1 cellular context compared by ENCODE assay signal in the genomic region with DNA sequence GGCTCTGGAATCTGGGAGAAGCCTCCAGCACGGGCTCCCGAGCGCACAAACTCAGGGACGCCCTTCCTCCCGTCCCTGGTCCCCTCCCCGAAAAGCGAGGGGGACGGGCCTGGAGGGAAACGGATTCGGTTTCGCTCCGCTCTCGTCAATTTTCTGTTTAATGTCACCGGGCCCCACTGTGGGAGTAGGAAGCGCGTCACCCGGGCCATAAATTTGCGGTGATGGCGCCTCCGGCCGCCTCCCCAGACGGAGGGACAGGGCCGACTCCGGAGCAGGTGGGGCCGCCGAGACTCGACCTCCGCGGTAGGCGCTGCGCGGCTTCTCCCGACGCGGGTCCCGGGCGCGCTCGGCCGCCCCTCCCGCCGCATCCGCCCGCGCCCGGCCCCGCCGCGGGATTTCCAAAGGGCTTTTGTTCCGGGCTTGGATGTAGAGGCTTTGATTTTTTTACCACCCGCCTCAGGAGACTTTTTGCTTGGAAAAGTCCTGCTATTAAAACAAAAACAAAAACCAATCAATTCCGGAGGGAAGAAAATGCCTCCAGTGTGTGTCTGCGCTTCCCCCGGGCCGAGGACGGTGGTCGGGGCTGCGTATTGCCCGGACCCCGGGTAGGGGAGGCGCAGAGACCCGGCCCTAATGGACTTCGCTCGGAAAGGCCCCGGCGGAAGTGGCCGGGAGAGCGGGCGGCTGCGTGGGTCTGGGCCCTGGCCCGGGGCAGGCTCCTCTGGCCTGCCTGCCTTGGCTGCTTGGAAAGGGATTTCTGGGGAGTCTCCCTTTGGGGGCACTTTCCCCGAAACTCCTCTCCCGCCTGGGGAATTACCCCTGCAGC.
TF ChIP-seq lines count a peak whose summit lies in the region.

No MANE protein-coding gene starts in this region.

TF ChIP-seq in HepG2, 621 proteins besides CTCF, POLR2A, EP300 and RAD21 (continued from another document and continues in another):
- TF ChIP-seq GATAD2A (CRISPR knock-in tag; IDR thresholded peaks at IDR 0.05), result peak; percentile 52; the same call in 1 of the 2 replicates
- TF ChIP-seq ZNF20 (CRISPR knock-in tag; IDR thresholded peaks at IDR 0.05), result 0 out of 2 replicates have a peak, but pooled peaks have one; percentile 14
- TF ChIP-seq, protein P1, sequence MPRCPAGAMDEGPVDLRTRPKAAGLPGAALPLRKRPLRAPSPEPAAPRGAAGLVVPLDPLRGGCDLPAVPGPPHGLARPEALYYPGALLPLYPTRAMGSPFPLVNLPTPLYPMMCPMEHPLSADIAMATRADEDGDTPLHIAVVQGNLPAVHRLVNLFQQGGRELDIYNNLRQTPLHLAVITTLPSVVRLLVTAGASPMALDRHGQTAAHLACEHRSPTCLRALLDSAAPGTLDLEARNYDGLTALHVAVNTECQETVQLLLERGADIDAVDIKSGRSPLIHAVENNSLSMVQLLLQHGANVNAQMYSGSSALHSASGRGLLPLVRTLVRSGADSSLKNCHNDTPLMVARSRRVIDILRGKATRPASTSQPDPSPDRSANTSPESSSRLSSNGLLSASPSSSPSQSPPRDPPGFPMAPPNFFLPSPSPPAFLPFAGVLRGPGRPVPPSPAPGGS (CRISPR knock-in tag; IDR thresholded peaks at IDR 0.05), result 0 out of 2 replicates have a peak, but pooled peaks have one; percentile 30
- no peak for TF ChIP-seq YY1 (IDR thresholded peaks at IDR 0.05; ENCODE audit: insufficient read depth, insufficient replicate concordance, low read depth, low read length)
- TF ChIP-seq ZNF772 (CRISPR knock-in tag; IDR thresholded peaks at IDR 0.05), result no peak
- TF ChIP-seq ZNF292 (CRISPR knock-in tag; IDR thresholded peaks at IDR 0.05; ENCODE audit: borderline replicate concordance, low read depth), result no peak
- TF ChIP-seq MTF2 (CRISPR knock-in tag; IDR thresholded peaks at IDR 0.05; ENCODE audit: borderline replicate concordance), result peak; percentile 40
- no peak for TF ChIP-seq ZNF33A (CRISPR knock-in tag; IDR thresholded peaks at IDR 0.05; ENCODE audit: borderline replicate concordance)
- TF ChIP-seq MAFG (CRISPR knock-in tag; IDR thresholded peaks at IDR 0.05), result no peak
- peak; percentile 16; the same call in 1 of the 2 replicates for TF ChIP-seq SAP130 (CRISPR knock-in tag; IDR thresholded peaks at IDR 0.05; ENCODE audit: low read depth)
- TF ChIP-seq, protein P2, sequence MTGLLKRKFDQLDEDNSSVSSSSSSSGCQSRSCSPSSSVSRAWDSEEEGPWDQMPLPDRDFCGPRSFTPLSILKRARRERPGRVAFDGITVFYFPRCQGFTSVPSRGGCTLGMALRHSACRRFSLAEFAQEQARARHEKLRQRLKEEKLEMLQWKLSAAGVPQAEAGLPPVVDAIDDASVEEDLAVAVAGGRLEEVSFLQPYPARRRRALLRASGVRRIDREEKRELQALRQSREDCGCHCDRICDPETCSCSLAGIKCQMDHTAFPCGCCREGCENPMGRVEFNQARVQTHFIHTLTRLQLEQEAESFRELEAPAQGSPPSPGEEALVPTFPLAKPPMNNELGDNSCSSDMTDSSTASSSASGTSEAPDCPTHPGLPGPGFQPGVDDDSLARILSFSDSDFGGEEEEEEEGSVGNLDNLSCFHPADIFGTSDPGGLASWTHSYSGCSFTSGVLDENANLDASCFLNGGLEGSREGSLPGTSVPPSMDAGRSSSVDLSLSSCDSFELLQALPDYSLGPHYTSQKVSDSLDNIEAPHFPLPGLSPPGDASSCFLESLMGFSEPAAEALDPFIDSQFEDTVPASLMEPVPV (CRISPR knock-in tag; IDR thresholded peaks at IDR 0.05), result peak; percentile 66; the same call in 1 of the 2 replicates
- 0 out of 2 replicates have a peak, but pooled peaks have one; percentile 1 for TF ChIP-seq ZNF225 (CRISPR knock-in tag; IDR thresholded peaks at IDR 0.05)
- TF ChIP-seq TCF12 (IDR thresholded peaks at IDR 0.05), result no peak
- TF ChIP-seq TCF12 (CRISPR knock-in tag; IDR thresholded peaks at IDR 0.05), result no peak
- TF ChIP-seq, protein P3, sequence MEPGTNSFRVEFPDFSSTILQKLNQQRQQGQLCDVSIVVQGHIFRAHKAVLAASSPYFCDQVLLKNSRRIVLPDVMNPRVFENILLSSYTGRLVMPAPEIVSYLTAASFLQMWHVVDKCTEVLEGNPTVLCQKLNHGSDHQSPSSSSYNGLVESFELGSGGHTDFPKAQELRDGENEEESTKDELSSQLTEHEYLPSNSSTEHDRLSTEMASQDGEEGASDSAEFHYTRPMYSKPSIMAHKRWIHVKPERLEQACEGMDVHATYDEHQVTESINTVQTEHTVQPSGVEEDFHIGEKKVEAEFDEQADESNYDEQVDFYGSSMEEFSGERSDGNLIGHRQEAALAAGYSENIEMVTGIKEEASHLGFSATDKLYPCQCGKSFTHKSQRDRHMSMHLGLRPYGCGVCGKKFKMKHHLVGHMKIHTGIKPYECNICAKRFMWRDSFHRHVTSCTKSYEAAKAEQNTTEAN (CRISPR knock-in tag; conservative IDR thresholded peaks at IDR 0.05), result no peak
- TF ChIP-seq, protein P4, sequence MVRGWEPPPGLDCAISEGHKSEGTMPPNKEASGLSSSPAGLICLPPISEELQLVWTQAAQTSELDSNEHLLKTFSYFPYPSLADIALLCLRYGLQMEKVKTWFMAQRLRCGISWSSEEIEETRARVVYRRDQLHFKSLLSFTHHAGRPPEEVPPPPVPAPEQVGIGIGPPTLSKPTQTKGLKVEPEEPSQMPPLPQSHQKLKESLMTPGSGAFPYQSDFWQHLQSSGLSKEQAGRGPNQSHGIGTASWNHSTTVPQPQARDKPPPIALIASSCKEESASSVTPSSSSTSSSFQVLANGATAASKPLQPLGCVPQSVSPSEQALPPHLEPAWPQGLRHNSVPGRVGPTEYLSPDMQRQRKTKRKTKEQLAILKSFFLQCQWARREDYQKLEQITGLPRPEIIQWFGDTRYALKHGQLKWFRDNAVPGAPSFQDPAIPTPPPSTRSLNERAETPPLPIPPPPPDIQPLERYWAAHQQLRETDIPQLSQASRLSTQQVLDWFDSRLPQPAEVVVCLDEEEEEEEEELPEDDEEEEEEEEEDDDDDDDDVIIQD (CRISPR knock-in tag; IDR thresholded peaks at IDR 0.05; ENCODE audit: low read depth), result no peak
- 0 out of 2 replicates have a peak, but pooled peaks have one; percentile 16 for TF ChIP-seq HNRNPL (IDR thresholded peaks at IDR 0.05; ENCODE audit: low read depth, low read length)
- TF ChIP-seq, protein P5, sequence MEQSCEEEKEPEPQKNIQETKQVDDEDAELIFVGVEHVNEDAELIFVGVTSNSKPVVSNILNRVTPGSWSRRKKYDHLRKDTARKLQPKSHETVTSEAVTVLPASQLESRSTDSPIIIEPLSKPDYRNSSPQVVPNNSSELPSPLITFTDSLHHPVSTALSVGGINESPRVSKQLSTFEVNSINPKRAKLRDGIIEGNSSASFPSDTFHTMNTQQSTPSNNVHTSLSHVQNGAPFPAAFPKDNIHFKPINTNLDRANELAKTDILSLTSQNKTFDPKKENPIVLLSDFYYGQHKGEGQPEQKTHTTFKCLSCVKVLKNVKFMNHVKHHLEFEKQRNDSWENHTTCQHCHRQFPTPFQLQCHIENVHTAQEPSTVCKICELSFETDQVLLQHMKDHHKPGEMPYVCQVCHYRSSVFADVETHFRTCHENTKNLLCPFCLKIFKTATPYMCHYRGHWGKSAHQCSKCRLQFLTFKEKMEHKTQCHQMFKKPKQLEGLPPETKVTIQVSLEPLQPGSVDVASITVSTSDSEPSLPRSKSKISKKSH (CRISPR knock-in tag; IDR thresholded peaks at IDR 0.05; ENCODE audit: borderline replicate concordance), result peak; percentile 23; the same call in 1 of the 2 replicates
- TF ChIP-seq ZNF354B (CRISPR knock-in tag; IDR thresholded peaks at IDR 0.05), result no peak
- TF ChIP-seq SRY (CRISPR knock-in tag; IDR thresholded peaks at IDR 0.05), result peak; percentile 57; the same call in 1 of the 2 replicates
- peak; percentile 37; the same call in 1 of the 2 replicates for TF ChIP-seq HNF4G (IDR thresholded peaks at IDR 0.05; ENCODE audit: borderline replicate concordance, low read depth, low read length)
- TF ChIP-seq HNF4G (CRISPR knock-in tag; IDR thresholded peaks at IDR 0.05; ENCODE audit: borderline replicate concordance, low read depth), result 0 out of 2 replicates have a peak, but pooled peaks have one; percentile 36
- peak; percentile 51 for TF ChIP-seq HNF4A (CRISPR knock-in tag; IDR thresholded peaks at IDR 0.05)
- TF ChIP-seq ZNF816 (CRISPR knock-in tag; IDR thresholded peaks at IDR 0.05; ENCODE audit: borderline replicate concordance), result no peak
- TF ChIP-seq ZFX (CRISPR knock-in tag; IDR thresholded peaks at IDR 0.05; ENCODE audit: low read depth), result peak; percentile 57
- TF ChIP-seq REL (CRISPR knock-in tag; conservative IDR thresholded peaks at IDR 0.05), result no peak
- TF ChIP-seq GLI4 (CRISPR knock-in tag; IDR thresholded peaks at IDR 0.05; ENCODE audit: borderline replicate concordance), result no peak
- peak; percentile 73; the same call in 1 of the 2 replicates for TF ChIP-seq POLR2G (IDR thresholded peaks at IDR 0.05; ENCODE audit: low read depth, low read length)
- TF ChIP-seq U2AF1 (optimal IDR thresholded peaks at IDR 0.05; ENCODE audit: low read depth, low read length), result peak; percentile 83
- peak; percentile 96 for TF ChIP-seq AGO1 (IDR thresholded peaks at IDR 0.05; ENCODE audit: low read depth, low read length, poor library complexity, severe bottlenecking)
- TF ChIP-seq ZBTB7B (CRISPR knock-in tag; IDR thresholded peaks at IDR 0.05), result peak; percentile 51; the same call in 1 of the 2 replicates
- TF ChIP-seq ZNF577 (CRISPR knock-in tag; IDR thresholded peaks at IDR 0.05; ENCODE audit: borderline replicate concordance, low read depth), result no peak
- TF ChIP-seq, protein P6, sequence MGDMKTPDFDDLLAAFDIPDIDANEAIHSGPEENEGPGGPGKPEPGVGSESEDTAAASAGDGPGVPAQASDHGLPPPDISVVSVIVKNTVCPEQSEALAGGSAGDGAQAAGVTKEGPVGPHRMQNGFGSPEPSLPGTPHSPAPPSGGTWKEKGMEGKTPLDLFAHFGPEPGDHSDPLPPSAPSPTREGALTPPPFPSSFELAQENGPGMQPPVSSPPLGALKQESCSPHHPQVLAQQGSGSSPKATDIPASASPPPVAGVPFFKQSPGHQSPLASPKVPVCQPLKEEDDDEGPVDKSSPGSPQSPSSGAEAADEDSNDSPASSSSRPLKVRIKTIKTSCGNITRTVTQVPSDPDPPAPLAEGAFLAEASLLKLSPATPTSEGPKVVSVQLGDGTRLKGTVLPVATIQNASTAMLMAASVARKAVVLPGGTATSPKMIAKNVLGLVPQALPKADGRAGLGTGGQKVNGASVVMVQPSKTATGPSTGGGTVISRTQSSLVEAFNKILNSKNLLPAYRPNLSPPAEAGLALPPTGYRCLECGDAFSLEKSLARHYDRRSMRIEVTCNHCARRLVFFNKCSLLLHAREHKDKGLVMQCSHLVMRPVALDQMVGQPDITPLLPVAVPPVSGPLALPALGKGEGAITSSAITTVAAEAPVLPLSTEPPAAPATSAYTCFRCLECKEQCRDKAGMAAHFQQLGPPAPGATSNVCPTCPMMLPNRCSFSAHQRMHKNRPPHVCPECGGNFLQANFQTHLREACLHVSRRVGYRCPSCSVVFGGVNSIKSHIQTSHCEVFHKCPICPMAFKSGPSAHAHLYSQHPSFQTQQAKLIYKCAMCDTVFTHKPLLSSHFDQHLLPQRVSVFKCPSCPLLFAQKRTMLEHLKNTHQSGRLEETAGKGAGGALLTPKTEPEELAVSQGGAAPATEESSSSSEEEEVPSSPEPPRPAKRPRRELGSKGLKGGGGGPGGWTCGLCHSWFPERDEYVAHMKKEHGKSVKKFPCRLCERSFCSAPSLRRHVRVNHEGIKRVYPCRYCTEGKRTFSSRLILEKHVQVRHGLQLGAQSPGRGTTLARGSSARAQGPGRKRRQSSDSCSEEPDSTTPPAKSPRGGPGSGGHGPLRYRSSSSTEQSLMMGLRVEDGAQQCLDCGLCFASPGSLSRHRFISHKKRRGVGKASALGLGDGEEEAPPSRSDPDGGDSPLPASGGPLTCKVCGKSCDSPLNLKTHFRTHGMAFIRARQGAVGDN (CRISPR knock-in tag; IDR thresholded peaks at IDR 0.05), result peak; percentile 44; the same call in 1 of the 2 replicates
- no peak for TF ChIP-seq ZNF10 (CRISPR knock-in tag; IDR thresholded peaks at IDR 0.05; ENCODE audit: borderline replicate concordance, low read depth)
- no peak for TF ChIP-seq DMAP1 (CRISPR knock-in tag; IDR thresholded peaks at IDR 0.05)
- TF ChIP-seq, protein P7, sequence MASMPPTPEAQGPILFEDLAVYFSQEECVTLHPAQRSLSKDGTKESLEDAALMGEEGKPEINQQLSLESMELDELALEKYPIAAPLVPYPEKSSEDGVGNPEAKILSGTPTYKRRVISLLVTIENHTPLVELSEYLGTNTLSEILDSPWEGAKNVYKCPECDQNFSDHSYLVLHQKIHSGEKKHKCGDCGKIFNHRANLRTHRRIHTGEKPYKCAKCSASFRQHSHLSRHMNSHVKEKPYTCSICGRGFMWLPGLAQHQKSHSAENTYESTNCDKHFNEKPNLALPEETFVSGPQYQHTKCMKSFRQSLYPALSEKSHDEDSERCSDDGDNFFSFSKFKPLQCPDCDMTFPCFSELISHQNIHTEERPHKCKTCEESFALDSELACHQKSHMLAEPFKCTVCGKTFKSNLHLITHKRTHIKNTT (CRISPR knock-in tag; IDR thresholded peaks at IDR 0.05), result no peak
- TF ChIP-seq FIP1L1 (IDR thresholded peaks at IDR 0.05; ENCODE audit: borderline replicate concordance, insufficient read depth, low read depth, low read length), result peak; percentile 67; the same call in 1 of the 2 replicates
- no peak for TF ChIP-seq ZNF775 (CRISPR knock-in tag; IDR thresholded peaks at IDR 0.05; ENCODE audit: borderline replicate concordance)
- peak; percentile 21; the same call in 1 of the 2 replicates for TF ChIP-seq SOX13 (IDR thresholded peaks at IDR 0.05)
- no peak; a peak in 1 of 4 replicates for TF ChIP-seq SOX13 (CRISPR knock-in tag; conservative IDR thresholded peaks at IDR 0.05 in 1 of 2, IDR thresholded peaks at IDR 0.05 in 1 of 2)
- peak; percentile 19 for TF ChIP-seq RBM22 (optimal IDR thresholded peaks at IDR 0.05; ENCODE audit: low read length)
- TF ChIP-seq KMT2A (CRISPR knock-in tag; IDR thresholded peaks at IDR 0.05), result peak; percentile 24; the same call in 1 of the 2 replicates
- no peak for TF ChIP-seq MIER2 (CRISPR knock-in tag; IDR thresholded peaks at IDR 0.05)
- TF ChIP-seq, protein P8, sequence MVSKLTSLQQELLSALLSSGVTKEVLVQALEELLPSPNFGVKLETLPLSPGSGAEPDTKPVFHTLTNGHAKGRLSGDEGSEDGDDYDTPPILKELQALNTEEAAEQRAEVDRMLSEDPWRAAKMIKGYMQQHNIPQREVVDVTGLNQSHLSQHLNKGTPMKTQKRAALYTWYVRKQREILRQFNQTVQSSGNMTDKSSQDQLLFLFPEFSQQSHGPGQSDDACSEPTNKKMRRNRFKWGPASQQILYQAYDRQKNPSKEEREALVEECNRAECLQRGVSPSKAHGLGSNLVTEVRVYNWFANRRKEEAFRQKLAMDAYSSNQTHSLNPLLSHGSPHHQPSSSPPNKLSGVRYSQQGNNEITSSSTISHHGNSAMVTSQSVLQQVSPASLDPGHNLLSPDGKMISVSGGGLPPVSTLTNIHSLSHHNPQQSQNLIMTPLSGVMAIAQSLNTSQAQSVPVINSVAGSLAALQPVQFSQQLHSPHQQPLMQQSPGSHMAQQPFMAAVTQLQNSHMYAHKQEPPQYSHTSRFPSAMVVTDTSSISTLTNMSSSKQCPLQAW (CRISPR knock-in tag; IDR thresholded peaks at IDR 0.05), result no peak
